In genomic region chr10:106711313-106711906, GRCh38 we compare ENCODE assay signal across 9 cellular contexts.
A peak's percentile ranks its signal among the peaks of the same experiment; 100 is the strongest.
DNase-seq lines count a peak whose midpoint lies in the region; ATAC-seq, FAIRE-seq and TF ChIP-seq lines count a peak whose summit lies in the region.
"Had no signal": no experiment of that assay in that cellular context is flagged by ENCODE, and none has a peak within 500 bp of the region (broad histone marks: within the 10 kb centered on the region; RNA-seq: fewer than 3 reads in every experiment).

No MANE protein-coding gene starts in this region.

- no peak overlapping the region for H3K27ac ChIP-seq in small intestine (ENCODE audit: low read depth in 1 of 2, low read length in 1 of 2)

- no peaks in the 10 kb centered on the region for H3K9me3 Mint-ChIP-seq in activated B cell treated with CpG ODN at 0.5 μM for 24 hours
- H3K9me3 Mint-ChIP-seq in glutamatergic neuron (ENCODE audit: unreplicated experiment): no peaks in the 10 kb centered on the region
- peaks cover 3% of the 10 kb centered on the region for H3K9me3 Mint-ChIP-seq in activated T-helper 17 cell treated with anti-CD3 and anti-CD28 coated beads, Interleukin-2, amount 50 U/mL, for 72 hours

- H3K27me3 Mint-ChIP-seq in activated B cell treated with CpG ODN at 0.5 μM for 24 hours: no peaks in the 10 kb centered on the region
- H3K27me3 Mint-ChIP-seq in glutamatergic neuron (ENCODE audit: unreplicated experiment): no peaks in the 10 kb centered on the region
- H3K27me3 Mint-ChIP-seq in activated T-helper 17 cell treated with anti-CD3 and anti-CD28 coated beads, Interleukin-2, amount 50 U/mL, for 72 hours: no peaks in the 10 kb centered on the region

- no peaks in the 10 kb centered on the region for H3K4me1 ChIP-seq in small intestine (ENCODE audit: control insufficient read depth in 2 of 2, insufficient read depth in 1 of 2, low read depth in 1 of 2, low read length in 1 of 2)

- H3K4me3 ChIP-seq in small intestine (ENCODE audit: low read depth in 1 of 2, low read length in 2 of 2): no peak overlapping the region

- TF ChIP-seq RAD21 in Ishikawa (IDR thresholded peaks at IDR 0.05; ENCODE audit: low read depth): peak; percentile 65

- no peaks in the 10 kb centered on the region for H3K27me3 ChIP-seq in small intestine (ENCODE audit: control insufficient read depth in 2 of 2, insufficient read depth in 2 of 2, low read length in 2 of 2)

- intact Hi-C loops in activated B cell treated with CpG ODN at 0.5 μM for 24 hours (cut with micrococcal nuclease): no loop called here

- ATAC-seq in GM21737 (IDR thresholded peaks at IDR 0.05; ENCODE audit: unreplicated experiment) (peak; percentile 74), activated B cell treated with CpG ODN at 0.5 μM for 24 hours (ENCODE audit: low read depth) (no peak)
- ATAC-seq in activated T-helper 17 cell treated with anti-CD3 and anti-CD28 coated beads, Interleukin-2, amount 50 U/mL, for 72 hours (replicated peaks): no peak

- H3K36me3 ChIP-seq in small intestine (ENCODE audit: control insufficient read depth in 2 of 2, insufficient read depth in 2 of 2, low read length in 2 of 2): no peaks in the 10 kb centered on the region

- CTCF ChIA-PET in activated B cell treated with CpG ODN at 0.5 μM for 24 hours (lab: Charles Lee): interaction anchor here (0.8 to 1.2 kb wide), 4 partner anchors 8 to 1832 kb away, joined by 3 to 4 read pairs (median 4); no protein-coding TSS in a partner anchor

- peak; percentile 62 for DNase-seq in activated CD4-positive, alpha-beta T cell treated with anti-CD3 and anti-CD28 coated beads for 48 hours
- no peak for DNase-seq in activated CD4-positive, alpha-beta T cell treated with anti-CD3 and anti-CD28 coated beads for 4 hours
- DNase-seq in activated B cell treated with CpG ODN at 0.5 μM for 24 hours (peak; percentile 15), glutamatergic neuron (peak; percentile 74), small intestine (peak; percentile 15)

- TF ChIP-seq CTCF in activated B cell treated with CpG ODN at 0.5 μM for 24 hours (IDR thresholded peaks at IDR 0.05): peak; percentile 19
- TF ChIP-seq CTCF in glutamatergic neuron (IDR thresholded peaks at IDR 0.05; ENCODE audit: partially characterized antibody, unreplicated experiment): peak; percentile 90

- POLR2A ChIA-PET in activated B cell treated with CpG ODN at 0.5 μM for 24 hours (lab: Charles Lee): no interaction called here

- WGBS in small intestine, 3 donors: 73 to 78% (median 78%) methylated on average over 6 of the region's 6 CpGs

- no peaks in the 10 kb centered on the region for H3K9me3 ChIP-seq in small intestine (ENCODE audit: control insufficient read depth, low read depth)

- H3K4me1 Mint-ChIP-seq in activated B cell treated with CpG ODN at 0.5 μM for 24 hours (no peaks in the 10 kb centered on the region), glutamatergic neuron (ENCODE audit: low read depth, unreplicated experiment) (peaks cover 18% of the 10 kb centered on the region)
- no peaks in the 10 kb centered on the region for H3K4me1 Mint-ChIP-seq in activated T-helper 17 cell treated with anti-CD3 and anti-CD28 coated beads, Interleukin-2, amount 50 U/mL, for 72 hours

- no peak for FAIRE-seq in small intestine (lab: Jason Lieb, UNC)
- FAIRE-seq: colon had no signal

- H3K4me3 Mint-ChIP-seq in activated B cell treated with CpG ODN at 0.5 μM for 24 hours (no peak overlapping the region), glutamatergic neuron (ENCODE audit: unreplicated experiment) (no peak overlapping the region)
- H3K4me3 Mint-ChIP-seq in activated T-helper 17 cell treated with anti-CD3 and anti-CD28 coated beads, Interleukin-2, amount 50 U/mL, for 72 hours: no peak overlapping the region

- TF ChIP-seq EP300 in Ishikawa (IDR thresholded peaks at IDR 0.05; ENCODE audit: borderline replicate concordance): no peak

- H3K27ac Mint-ChIP-seq in activated B cell treated with CpG ODN at 0.5 μM for 24 hours (no peak overlapping the region), glutamatergic neuron (ENCODE audit: unreplicated experiment) (no peak overlapping the region)
- H3K27ac Mint-ChIP-seq in activated T-helper 17 cell treated with anti-CD3 and anti-CD28 coated beads, Interleukin-2, amount 50 U/mL, for 72 hours: no peak overlapping the region

- H3K36me3 Mint-ChIP-seq in activated B cell treated with CpG ODN at 0.5 μM for 24 hours (ENCODE audit: low read depth) (no peaks in the 10 kb centered on the region), glutamatergic neuron (ENCODE audit: unreplicated experiment) (no peaks in the 10 kb centered on the region)
- H3K36me3 Mint-ChIP-seq in activated T-helper 17 cell treated with anti-CD3 and anti-CD28 coated beads, Interleukin-2, amount 50 U/mL, for 72 hours (ENCODE audit: low read depth): no peaks in the 10 kb centered on the region

TF ChIP-seq in Ishikawa, 13 proteins besides CTCF, POLR2A, EP300 and RAD21:
- TF ChIP-seq ZBTB7A (IDR thresholded peaks at IDR 0.05; ENCODE audit: low read depth): no peak
- TF ChIP-seq USF1 (IDR thresholded peaks at IDR 0.05): no peak
- no peak for TF ChIP-seq TAF1 (IDR thresholded peaks at IDR 0.05; ENCODE audit: low read depth)
- TF ChIP-seq TCF12 (IDR thresholded peaks at IDR 0.05; ENCODE audit: low read depth): no peak
- TF ChIP-seq MAX (IDR thresholded peaks at IDR 0.05): no peak
- no peak for TF ChIP-seq EGR1 (IDR thresholded peaks at IDR 0.05)
- no peak for TF ChIP-seq REST (IDR thresholded peaks at IDR 0.05; ENCODE audit: low read depth)
- no peak for TF ChIP-seq TEAD4 (IDR thresholded peaks at IDR 0.05)
- no peak for TF ChIP-seq CEBPB (IDR thresholded peaks at IDR 0.05)
- no peak for TF ChIP-seq YY1 (IDR thresholded peaks at IDR 0.05; ENCODE audit: low read depth)
- TF ChIP-seq CREB1 (IDR thresholded peaks at IDR 0.05; ENCODE audit: low read depth): no peak
- no peak for TF ChIP-seq NFIC (IDR thresholded peaks at IDR 0.05)
- TF ChIP-seq FOXM1 (IDR thresholded peaks at IDR 0.05; ENCODE audit: borderline replicate concordance, low read depth): no peak

Comparison
In these comparisons a context has a peak if more than half of its experiments do, and no peak if none do; other contexts are left out.
1. DNase-seq: peak in activated CD4-positive, alpha-beta T cell treated with anti-CD3 and anti-CD28 coated beads for 48 hours (single experiment), activated B cell treated with CpG ODN at 0.5 μM for 24 hours (single experiment), glutamatergic neuron (single experiment) and small intestine (single experiment); none in activated CD4-positive, alpha-beta T cell treated with anti-CD3 and anti-CD28 coated beads for 4 hours (0 of 2).